In genomic region chr7:148481965-148482626, GRCh38 we compare ENCODE assay signal across 21 cellular contexts.
A peak's percentile ranks its signal among the peaks of the same experiment; 100 is the strongest.
DNase-seq lines count a peak whose midpoint lies in the region; ATAC-seq and TF ChIP-seq lines count a peak whose summit lies in the region.
"Had no signal": no experiment of that assay in that cellular context is flagged by ENCODE, and none has a peak within 500 bp of the region (broad histone marks: within the 10 kb centered on the region; RNA-seq: fewer than 3 reads in every experiment).

No MANE protein-coding gene starts in this region.

- DNase-seq in DMS 273 (lab: John Stamatoyannopoulos, UW; ENCODE audit: unreplicated experiment) (peak; percentile 92), NCI-H2171 (lab: John Stamatoyannopoulos, UW) (peak; percentile 92), WERI-Rb-1 (peak; percentile 65), mesendoderm (peak; percentile 40), endothelial cell (ENCODE audit: low spot score) (no peak)
- no peak for DNase-seq in central memory CD4-positive, alpha-beta T cell
- DNase-seq in activated effector memory CD4-positive, alpha-beta T cell treated with Interleukin-2 at 50 U/mL for 16 hours = no peak
- DNase-seq: activated CD4-positive, alpha-beta T cell treated with anti-CD3 and anti-CD28 coated beads, Interleukin-2, amount 10 ng/mL, durations not matched to agents 24 days and 14 days; activated CD8-positive, alpha-beta memory T cell treated with anti-CD3 and anti-CD28 coated beads, Interleukin-2, amount 50 U/mL, for 48 hours; activated gamma-delta T cell treated with Interleukin-2 at 50 U/mL for 16 hours; adrenal gland; CD4-positive, alpha-beta T cell; DMS53; erythroblast; gastrocnemius medialis; naive thymus-derived CD8-positive, alpha-beta T cell; NCI-H1105 treated with DMSO at 0.1 percent for 48 hours; thyroid gland had no signal

- no peak overlapping the region for H2AK5ac ChIP-seq in mesendoderm (ENCODE audit: low read length)

- H3K23ac ChIP-seq in mesendoderm (ENCODE audit: low read length) = no peak overlapping the region

- H3K9me3 Mint-ChIP-seq in endothelial cell (ENCODE audit: unreplicated experiment) = no peaks in the 10 kb centered on the region
- H3K9me3 Mint-ChIP-seq: activated CD4-positive, alpha-beta T cell treated with anti-CD3 and anti-CD28 coated beads, Interleukin-2, amount 10 ng/mL, durations not matched to agents 24 days and 14 days; CD4-positive, alpha-beta T cell; naive thymus-derived CD8-positive, alpha-beta T cell; stimulated activated memory B cell treated with anti-CD40 and anti-IgM and Interleukin-4, amounts not matched to agents 10 μg/mL and 1 μg/mL and 100 μg/mL, for 72 hours had no signal

- H3K36me3 ChIP-seq in WERI-Rb-1 (no peaks in the 10 kb centered on the region), mesendoderm (ENCODE audit: control insufficient read depth, insufficient read depth, low read length) (no peaks in the 10 kb centered on the region)
- H3K36me3 ChIP-seq: adrenal gland, gastrocnemius medialis, thyroid gland had no signal

- H4K5ac ChIP-seq in mesendoderm (ENCODE audit: low read length) = no peak overlapping the region

- H3K56ac ChIP-seq in mesendoderm (ENCODE audit: low read length) = no peak overlapping the region

- H2BK5ac ChIP-seq in mesendoderm (ENCODE audit: low read length) = no peak overlapping the region

- no peak overlapping the region for H4K8ac ChIP-seq in mesendoderm (ENCODE audit: low read depth, low read length)

- H3K4ac ChIP-seq in mesendoderm (ENCODE audit: low read depth, low read length) = no peak overlapping the region

- ATAC-seq in HG02763 (IDR thresholded peaks at IDR 0.05; ENCODE audit: unreplicated experiment) = no peak
- ATAC-seq: gastrocnemius medialis; GM12878; naive thymus-derived CD8-positive, alpha-beta T cell; stimulated activated memory B cell treated with anti-CD40 and anti-IgM and Interleukin-4, amounts not matched to agents 10 μg/mL and 1 μg/mL and 100 μg/mL, for 72 hours had no signal

- H2BK15ac ChIP-seq in mesendoderm (replicated peaks; ENCODE audit: low read depth) = no peak overlapping the region

- H3K27me3 Mint-ChIP-seq in endothelial cell (ENCODE audit: unreplicated experiment) = no peaks in the 10 kb centered on the region
- H3K27me3 Mint-ChIP-seq: stimulated activated memory B cell treated with anti-CD40 and anti-IgM and Interleukin-4, amounts not matched to agents 10 μg/mL and 1 μg/mL and 100 μg/mL, for 72 hours had no signal

- no peak overlapping the region for H2BK120ac ChIP-seq in mesendoderm (ENCODE audit: low read depth, low read length)

- no peak overlapping the region for H3K27ac Mint-ChIP-seq in endothelial cell (ENCODE audit: unreplicated experiment)
- H3K27ac Mint-ChIP-seq: activated CD4-positive, alpha-beta T cell treated with anti-CD3 and anti-CD28 coated beads, Interleukin-2, amount 10 ng/mL, durations not matched to agents 24 days and 14 days; CD4-positive, alpha-beta T cell; naive thymus-derived CD8-positive, alpha-beta T cell had no signal

- H3K4me1 Mint-ChIP-seq in endothelial cell (ENCODE audit: unreplicated experiment) = peaks cover 6% of the 10 kb centered on the region

- no peaks in the 10 kb centered on the region for H3K27me3 ChIP-seq in WERI-Rb-1 (ENCODE audit: insufficient read depth, low read depth, severe bottlenecking)
- no peaks in the 10 kb centered on the region for H3K27me3 ChIP-seq in mesendoderm (ENCODE audit: insufficient read depth, low read length, poor library complexity)
- H3K27me3 ChIP-seq: adrenal gland, thyroid gland had no signal

- H3K27ac ChIP-seq in WERI-Rb-1 (no peak overlapping the region), mesendoderm (ENCODE audit: low read depth, low read length) (no peak overlapping the region)
- H3K27ac ChIP-seq: adrenal gland, gastrocnemius medialis, thyroid gland had no signal

- no peaks in the 10 kb centered on the region for H3K36me3 Mint-ChIP-seq in endothelial cell (ENCODE audit: low read depth, unreplicated experiment)
- H3K36me3 Mint-ChIP-seq: naive thymus-derived CD8-positive, alpha-beta T cell; stimulated activated memory B cell treated with anti-CD40 and anti-IgM and Interleukin-4, amounts not matched to agents 10 μg/mL and 1 μg/mL and 100 μg/mL, for 72 hours had no signal

- TF ChIP-seq CTCF in WERI-Rb-1 (IDR thresholded peaks at IDR 0.05; ENCODE audit: low read depth, low read length) (no peak), endothelial cell (IDR thresholded peaks at IDR 0.05; ENCODE audit: unreplicated experiment) (no peak)

- no peak overlapping the region for H3K18ac ChIP-seq in mesendoderm (ENCODE audit: low read length)

- no peaks in the 10 kb centered on the region for H3K4me1 ChIP-seq in mesendoderm (ENCODE audit: control insufficient read depth, low read depth, low read length)
- H3K4me1 ChIP-seq: adrenal gland, gastrocnemius medialis had no signal

- H3K9ac ChIP-seq in mesendoderm (ENCODE audit: low read length) = no peak overlapping the region

- H3K9me3 ChIP-seq in WERI-Rb-1 (ENCODE audit: severe bottlenecking) = no peaks in the 10 kb centered on the region
- H3K9me3 ChIP-seq: adrenal gland, gastrocnemius medialis, thyroid gland had no signal

- H3K4me3 Mint-ChIP-seq in endothelial cell (ENCODE audit: unreplicated experiment) = no peak overlapping the region
- H3K4me3 Mint-ChIP-seq: activated CD4-positive, alpha-beta T cell treated with anti-CD3 and anti-CD28 coated beads, Interleukin-2, amount 10 ng/mL, durations not matched to agents 24 days and 14 days; CD4-positive, alpha-beta T cell; naive thymus-derived CD8-positive, alpha-beta T cell; stimulated activated memory B cell treated with anti-CD40 and anti-IgM and Interleukin-4, amounts not matched to agents 10 μg/mL and 1 μg/mL and 100 μg/mL, for 72 hours had no signal

- H3K4me3 ChIP-seq in WERI-Rb-1 (ENCODE audit: low read depth, low read length) (no peak overlapping the region), mesendoderm (ENCODE audit: low read length) (no peak overlapping the region)
- H3K4me3 ChIP-seq: adrenal gland, gastrocnemius medialis, GM12878, thyroid gland had no signal

- H3K79me2 ChIP-seq in mesendoderm (ENCODE audit: control insufficient read depth, insufficient read depth, low read length) = no peaks in the 10 kb centered on the region

- no CpG with 5 or more reads among the region's 19 CpGs for WGBS in mesendoderm (ENCODE audit: extremely low coverage, insufficient coverage, low lambda C conversion rate)

- no peaks in the 10 kb centered on the region for H3K79me1 ChIP-seq in mesendoderm (ENCODE audit: low read length)

- no peak overlapping the region for H3K4me2 ChIP-seq in mesendoderm (ENCODE audit: low read length)

Comparison
In these comparisons a context has a peak if more than half of its experiments do, and no peak if none do; other contexts are left out.
1. DNase-seq: peak in DMS 273 (single experiment), NCI-H2171 (single experiment), WERI-Rb-1 (single experiment) and mesendoderm (single experiment); none in endothelial cell (single experiment), central memory CD4-positive, alpha-beta T cell (single experiment) and activated effector memory CD4-positive, alpha-beta T cell treated with Interleukin-2 at 50 U/mL for 16 hours (single experiment).